17 cellular contexts compared by ENCODE assay signal in genomic region chr11:8603696-8604077, GRCh38. TPM values are rescaled to one million over a fixed set of nuclear protein-coding genes. Genes with fewer than 3 reads are reported as not detected.
DNase-seq lines count a peak whose midpoint lies in the region; ATAC-seq and TF ChIP-seq lines count a peak whose summit lies in the region.
"Had no signal": no experiment of that assay in that cellular context is flagged by ENCODE, and none has a peak within 500 bp of the region (broad histone marks: within the 10 kb centered on the region; RNA-seq: fewer than 3 reads in every experiment).

No MANE protein-coding gene starts in this region.

- no peak for TF ChIP-seq CTCF in stomach (IDR thresholded peaks at IDR 0.05)
- no peak for TF ChIP-seq CTCF in tibial nerve (IDR thresholded peaks at IDR 0.05)

- peaks cover 0 to 16% (median 6%) of the 10 kb centered on the region in 4 donors for H3K4me1 ChIP-seq in stomach
- H3K4me1 ChIP-seq in trophoblast cell (ENCODE audit: control insufficient read depth in 1 of 2, insufficient read depth in 2 of 2, low read length in 2 of 2), result no peaks in the 10 kb centered on the region
- peaks cover 0 to 3% (median 0%) of the 10 kb centered on the region in 4 donors for H3K4me1 ChIP-seq in tibial nerve

- no peak for DNase-seq in activated naive CD8-positive, alpha-beta T cell treated with anti-CD3 and anti-CD28 coated beads, Interleukin-2, amount 50 U/mL, for 24 hours
- DNase-seq in activated naive CD8-positive, alpha-beta T cell treated with anti-CD3 and anti-CD28 coated beads for 36 hours, result no peak
- DNase-seq in stomach (no peak), trophoblast cell (no peak), NCI-H1436 (lab: John Stamatoyannopoulos, UW) (no peak), tibial nerve (ENCODE audit: low spot score in 2 of 2) (no peak)
- DNase-seq: activated gamma-delta T cell treated with Interleukin-2 at 50 U/mL for 16 hours; posterior cingulate gyrus; SHP77 treated with DMSO at 0.1 percent for 48 hours; stimulated activated naive CD4-positive, alpha-beta T cell had no signal

- no peak overlapping the region for H3K14ac ChIP-seq in trophoblast cell (ENCODE audit: low read length)

- H2AK5ac ChIP-seq in trophoblast cell (ENCODE audit: low read length), result no peak overlapping the region

- H3K4me3 Mint-ChIP-seq in activated naive CD8-positive, alpha-beta T cell treated with anti-CD3 and anti-CD28 coated beads, Interleukin-2, amount 50 U/mL, for 24 hours, result no peak overlapping the region
- no peak overlapping the region for H3K4me3 Mint-ChIP-seq in activated naive CD8-positive, alpha-beta T cell treated with anti-CD3 and anti-CD28 coated beads for 36 hours
- H3K4me3 Mint-ChIP-seq: naive thymus-derived CD8-positive, alpha-beta T cell had no signal

- H3K18ac ChIP-seq in trophoblast cell (ENCODE audit: low read length), result no peak overlapping the region

- no peak overlapping the region for H3K4me2 ChIP-seq in trophoblast cell (ENCODE audit: low read length)

- H3K4me1 Mint-ChIP-seq in activated naive CD8-positive, alpha-beta T cell treated with anti-CD3 and anti-CD28 coated beads, Interleukin-2, amount 50 U/mL, for 24 hours, result no peaks in the 10 kb centered on the region
- H3K4me1 Mint-ChIP-seq in activated naive CD8-positive, alpha-beta T cell treated with anti-CD3 and anti-CD28 coated beads for 36 hours, result no peaks in the 10 kb centered on the region
- H3K4me1 Mint-ChIP-seq: naive thymus-derived CD8-positive, alpha-beta T cell had no signal

- no peak overlapping the region for H2AFZ ChIP-seq in trophoblast cell (ENCODE audit: insufficient read depth, low read length, poor library complexity)

- H3K4me3 ChIP-seq in stomach, result no peak overlapping the region
- H3K4me3 ChIP-seq in trophoblast cell (ENCODE audit: low read depth, low read length), result no peak overlapping the region
- H3K4me3 ChIP-seq in tibial nerve, result no peak overlapping the region
- H3K4me3 ChIP-seq: lung, skin epidermis, vagina had no signal

- H3K79me1 ChIP-seq in trophoblast cell (ENCODE audit: low read length), result no peaks in the 10 kb centered on the region

- no peak overlapping the region for H4K12ac ChIP-seq in trophoblast cell (ENCODE audit: low read depth, low read length)

- no peaks in the 10 kb centered on the region for H3K9me3 Mint-ChIP-seq in activated naive CD8-positive, alpha-beta T cell treated with anti-CD3 and anti-CD28 coated beads, Interleukin-2, amount 50 U/mL, for 24 hours
- no peaks in the 10 kb centered on the region for H3K9me3 Mint-ChIP-seq in activated naive CD8-positive, alpha-beta T cell treated with anti-CD3 and anti-CD28 coated beads for 36 hours
- H3K9me3 Mint-ChIP-seq: CD14-positive monocyte; naive thymus-derived CD8-positive, alpha-beta T cell had no signal

- TF ChIP-seq EP300 in stomach (IDR thresholded peaks at IDR 0.05) (no peak), tibial nerve (IDR thresholded peaks at IDR 0.05) (no peak)

- H3K27ac ChIP-seq in stomach (peak overlapping the region in 3 of 5 donors; percentile 12 to 82 (median 42)), trophoblast cell (ENCODE audit: low read depth, low read length) (no peak overlapping the region), tibial nerve (no peak overlapping the region)

- H2BK5ac ChIP-seq in trophoblast cell (ENCODE audit: low read depth, low read length, poor library complexity), result no peak overlapping the region

- TF ChIP-seq POLR2A in stomach (IDR thresholded peaks at IDR 0.05) (no peak), tibial nerve (IDR thresholded peaks at IDR 0.05) (no peak)

- no peak overlapping the region for H4K91ac ChIP-seq in trophoblast cell (ENCODE audit: low read depth, low read length)

- H3K9me3 ChIP-seq in stomach (no peaks in the 10 kb centered on the region), trophoblast cell (ENCODE audit: insufficient read depth, low read depth, low read length) (no peaks in the 10 kb centered on the region), tibial nerve (no peaks in the 10 kb centered on the region)
- H3K9me3 ChIP-seq: vagina had no signal

- no peaks in the 10 kb centered on the region for H3K36me3 Mint-ChIP-seq in activated naive CD8-positive, alpha-beta T cell treated with anti-CD3 and anti-CD28 coated beads, Interleukin-2, amount 50 U/mL, for 24 hours (ENCODE audit: low read depth)
- no peaks in the 10 kb centered on the region for H3K36me3 Mint-ChIP-seq in activated naive CD8-positive, alpha-beta T cell treated with anti-CD3 and anti-CD28 coated beads for 36 hours
- H3K36me3 Mint-ChIP-seq: CD14-positive monocyte; naive thymus-derived CD8-positive, alpha-beta T cell had no signal

- 73 to 82% (median 79%) methylated on average over 2 of the region's 2 CpGs for WGBS in stomach, 5 donors
- no CpG with 5 or more reads among the region's 2 CpGs for WGBS in trophoblast cell (ENCODE audit: extremely low coverage, insufficient coverage, insufficient read length)
- WGBS in tibial nerve, 2 donors, result 68 to 81% methylated on average over 2 of the region's 2 CpGs

- H3K4ac ChIP-seq in trophoblast cell (ENCODE audit: low read depth, low read length), result no peak overlapping the region

- ATAC-seq in activated naive CD8-positive, alpha-beta T cell treated with anti-CD3 and anti-CD28 coated beads, Interleukin-2, amount 50 U/mL, for 24 hours, result peak; percentile 8
- ATAC-seq in HG02973 (IDR thresholded peaks at IDR 0.05; ENCODE audit: unreplicated experiment) (peak; percentile 13), SK-N-SH treated with all-trans-retinoic acid at 6 μM for 48 hours (peak; percentile 8; the same call in 2 of the 3 replicates)

- intact Hi-C loops in stomach (cut with DNase I; ENCODE audit: low total_unique reads), result no loop called here

- no peak overlapping the region for H3K9ac ChIP-seq in trophoblast cell (ENCODE audit: low read length)

- no peak overlapping the region for H4K8ac ChIP-seq in trophoblast cell (ENCODE audit: low read depth, low read length)

- H3K27me3 ChIP-seq in stomach (no peaks in the 10 kb centered on the region), trophoblast cell (ENCODE audit: insufficient read depth, low read length) (no peaks in the 10 kb centered on the region), tibial nerve (no peaks in the 10 kb centered on the region)
- H3K27me3 ChIP-seq: vagina had no signal

- H3K36me3 ChIP-seq in stomach (no peaks in the 10 kb centered on the region), trophoblast cell (ENCODE audit: control insufficient read depth in 1 of 2, insufficient read depth in 2 of 2, low read length in 2 of 2) (no peaks in the 10 kb centered on the region), tibial nerve (no peaks in the 10 kb centered on the region)
- H3K36me3 ChIP-seq: vagina had no signal

- no peaks in the 10 kb centered on the region for H3K79me2 ChIP-seq in trophoblast cell (ENCODE audit: control insufficient read depth, insufficient read depth, low read length, poor library complexity)

- H3K27ac Mint-ChIP-seq in activated naive CD8-positive, alpha-beta T cell treated with anti-CD3 and anti-CD28 coated beads, Interleukin-2, amount 50 U/mL, for 24 hours, result no peak overlapping the region
- H3K27ac Mint-ChIP-seq in activated naive CD8-positive, alpha-beta T cell treated with anti-CD3 and anti-CD28 coated beads for 36 hours, result no peak overlapping the region

- H2BK120ac ChIP-seq in trophoblast cell (ENCODE audit: insufficient read depth, low read length, poor library complexity), result no peak overlapping the region

- H3K23ac ChIP-seq in trophoblast cell (ENCODE audit: low read length), result no peak overlapping the region

- H2BK12ac ChIP-seq in trophoblast cell (ENCODE audit: low read length), result no peak overlapping the region

- peaks cover 26% of the 10 kb centered on the region for H3K27me3 Mint-ChIP-seq in activated naive CD8-positive, alpha-beta T cell treated with anti-CD3 and anti-CD28 coated beads, Interleukin-2, amount 50 U/mL, for 24 hours
- peaks cover 26% of the 10 kb centered on the region for H3K27me3 Mint-ChIP-seq in activated naive CD8-positive, alpha-beta T cell treated with anti-CD3 and anti-CD28 coated beads for 36 hours

TF ChIP-seq in SK-N-SH treated with all-trans-retinoic acid at 6 μM for 48 hours, 23 proteins besides CTCF, POLR2A, EP300 and RAD21 (continues in another document):
- TF ChIP-seq ZFP3 (CRISPR knock-in tag; IDR thresholded peaks at IDR 0.05) (no peak), PPARA (CRISPR knock-in tag; IDR thresholded peaks at IDR 0.05; ENCODE audit: borderline replicate concordance) (no peak), SNAI2 (CRISPR knock-in tag; IDR thresholded peaks at IDR 0.05) (no peak), BACH2 (CRISPR knock-in tag; IDR thresholded peaks at IDR 0.05; ENCODE audit: borderline replicate concordance) (no peak), TCF4 (CRISPR knock-in tag; IDR thresholded peaks at IDR 0.05; ENCODE audit: borderline replicate concordance) (no peak), ZC3H10 (CRISPR knock-in tag; IDR thresholded peaks at IDR 0.05) (no peak), TOX (CRISPR knock-in tag; IDR thresholded peaks at IDR 0.05; ENCODE audit: borderline replicate concordance) (no peak), ZNF565 (CRISPR knock-in tag; conservative IDR thresholded peaks at IDR 0.05; ENCODE audit: low read depth) (no peak), TSHZ2 (CRISPR knock-in tag; IDR thresholded peaks at IDR 0.05) (no peak)

RNA-seq across cellular contexts. Expression of gene STK33, which starts 9.7 kb away (rescaled TPM):
- total RNA-seq in activated naive CD8-positive, alpha-beta T cell treated with anti-CD3 and anti-CD28 coated beads for 36 hours, result 1 to 10 TPM; 3.8 to 5.2 TPM
- total RNA-seq in stomach (10 to 100 TPM in 4 of 5 donors, not detected in 1; 10.9 to 21.3 (median 15.3) TPM), tibial nerve (1 to 10 TPM; 3.6 to 6.8 (median 5.0) TPM)
- polyA plus RNA-seq in stomach, result 1 to 10 TPM; 3.1 to 7.2 (median 4.7) TPM
- 0.39 and 0.48 TPM in 2 replicates for polyA plus RNA-seq in trophoblast cell (2013)
- polyA plus RNA-seq: CD14-positive monocyte had no signal

Comparison
In these comparisons a context has a peak if more than half of its experiments do, and no peak if none do; other contexts are left out.
1. H3K27ac ChIP-seq: peak in stomach (3 of 5); none in trophoblast cell (single experiment) and tibial nerve (0 of 4).
2. Peak in every context shown above with its lines, with median percentiles within 50 percentile points of each other: ATAC-seq.